Comparison of ENCODE assay signal across 8 cellular contexts in genomic region chr14:103624860-103625259, GRCh38. TPM values are rescaled to one million over a fixed set of nuclear protein-coding genes. Genes with fewer than 3 reads are reported as not detected.
A peak's percentile ranks its signal among the peaks of the same experiment; 100 is the strongest.
DNase-seq lines count a peak whose midpoint lies in the region; ATAC-seq and TF ChIP-seq lines count a peak whose summit lies in the region.

No MANE protein-coding gene starts in this region.

- no peaks in the 10 kb centered on the region for H3K9me2 ChIP-seq in OCI-LY7 (ENCODE audit: insufficient read depth, low read length)

- TF ChIP-seq CTCF in OCI-LY7 (conservative IDR thresholded peaks at IDR 0.05; ENCODE audit: low read length) (no peak), body of pancreas (IDR thresholded peaks at IDR 0.05) (no peak), lower lobe of right lung (IDR thresholded peaks at IDR 0.05) (no peak), A673 (conservative IDR thresholded peaks at IDR 0.05; ENCODE audit: low read depth, low read length) (no peak)

- no peak for TF ChIP-seq POLR2A in body of pancreas (IDR thresholded peaks at IDR 0.05)

- ATAC-seq in body of pancreas (no peak), lower lobe of right lung (peak; percentile 47 to 61)

- DNase-seq in DMS53 treated with DMSO at 0.1 percent for 48 hours (lab: John Stamatoyannopoulos, UW; ENCODE audit: unreplicated experiment) (peak; percentile 40), OCI-LY7 (ENCODE audit: low spot score) (peak; percentile 22), body of pancreas (peak in 3 of 4 donors; percentile 25 to 48 (median 35)), lower lobe of right lung (peak; percentile 81), HEK293T (ENCODE audit: extremely low spot score) (no peak), DMS 273 treated with DMSO at 0.1 percent for 48 hours (lab: John Stamatoyannopoulos, UW) (no peak), A673 (ENCODE audit: low spot score) (no peak)

- no peaks in the 10 kb centered on the region for H3K36me3 ChIP-seq in OCI-LY7 (ENCODE audit: insufficient read depth, low read length)
- H3K36me3 ChIP-seq in body of pancreas (replicated peaks in 1 of 2; ENCODE audit: insufficient read depth in 1 of 2, low read depth in 2 of 2): no peaks in the 10 kb centered on the region
- H3K36me3 ChIP-seq in lower lobe of right lung: no peaks in the 10 kb centered on the region
- no peaks in the 10 kb centered on the region for H3K36me3 ChIP-seq in urinary bladder (ENCODE audit: insufficient read depth)
- no peaks in the 10 kb centered on the region for H3K36me3 ChIP-seq in A673 (ENCODE audit: insufficient read depth, low read length, poor library complexity, severe bottlenecking)

- H2AFZ ChIP-seq in OCI-LY7 (ENCODE audit: low read length): peak overlapping the region; percentile 93; the same call in 1 of the 2 replicates

- CTCF ChIA-PET in OCI-LY7 (lab: Charles Lee; ENCODE audit: unreplicated experiment) (no interaction called here), HEK293T (lab: Yijun Ruan, JAX) (no interaction called here), A673 (lab: Charles Lee) (no interaction called here)

- H4K20me1 ChIP-seq in OCI-LY7 (ENCODE audit: insufficient read depth, low read length): no peaks in the 10 kb centered on the region

- H3K9me3 ChIP-seq in OCI-LY7 (ENCODE audit: low read length) (no peaks in the 10 kb centered on the region), body of pancreas (no peaks in the 10 kb centered on the region), lower lobe of right lung (no peaks in the 10 kb centered on the region), A673 (ENCODE audit: low read depth, low read length, poor library complexity, severe bottlenecking) (no peaks in the 10 kb centered on the region)

- H3K27me3 ChIP-seq in body of pancreas (no peaks in the 10 kb centered on the region), lower lobe of right lung (ENCODE audit: low read depth) (no peaks in the 10 kb centered on the region), A673 (replicated peaks; ENCODE audit: insufficient read depth, low read depth, low read length, poor library complexity) (no peaks in the 10 kb centered on the region)

- peak overlapping the region; percentile 83 for H3K4me2 ChIP-seq in OCI-LY7 (ENCODE audit: low read length)

- BruUV-seq in OCI-LY7 (replicated peaks; lab: Mats Ljungman, UMichigan): no TSS peak
- BruUV-seq in A673 (replicated peaks; lab: Mats Ljungman, UMichigan): no TSS peak

- H3K4me1 ChIP-seq in OCI-LY7 (ENCODE audit: insufficient read depth, low read length, poor library complexity, severe bottlenecking) (peaks cover 61% of the 10 kb centered on the region), body of pancreas (peaks cover 10% of the 10 kb centered on the region), lower lobe of right lung (peaks cover 43% of the 10 kb centered on the region), urinary bladder (ENCODE audit: insufficient read depth) (no peaks in the 10 kb centered on the region), A673 (ENCODE audit: insufficient read depth, low read length, poor library complexity, severe bottlenecking) (peaks cover 15% of the 10 kb centered on the region)

- POLR2A ChIA-PET in OCI-LY7 (lab: Charles Lee): interaction anchor here (0.7 kb wide), 1 partner anchor 22 kb away, joined by 3 read pairs; no protein-coding TSS in a partner anchor
- POLR2A ChIA-PET in HEK293T (lab: Yijun Ruan, JAX): no interaction called here
- POLR2A ChIA-PET in A673 (lab: Charles Lee; ENCODE audit: low non-redundant PET): interaction anchor here (0.7 kb wide), 1 partner anchor 203 kb away, joined by 5 read pairs; no protein-coding TSS in a partner anchor

- WGBS in body of pancreas, 2 donors: 44 to 50% methylated on average over 9 to 10 of the region's 10 CpGs
- 23% methylated on average over 10 of the region's 10 CpGs for WGBS in urinary bladder

- H3K27ac ChIP-seq in OCI-LY7 (ENCODE audit: low read depth, low read length, poor library complexity, severe bottlenecking) (peak overlapping the region; percentile 82), body of pancreas (no peak overlapping the region), lower lobe of right lung (peak overlapping the region; percentile 79), urinary bladder (ENCODE audit: low read depth) (peak overlapping the region; percentile 53), A673 (ENCODE audit: low read depth, low read length, poor library complexity, severe bottlenecking) (no peak overlapping the region)

- H3K4me3 ChIP-seq in OCI-LY7 (ENCODE audit: low read depth, low read length, poor library complexity, severe bottlenecking) (peak overlapping the region; percentile 52), body of pancreas (no peak overlapping the region), lower lobe of right lung (peak overlapping the region; percentile 21), urinary bladder (ENCODE audit: low read depth, low read length) (no peak overlapping the region), A673 (ENCODE audit: low read depth, low read length, poor library complexity, severe bottlenecking) (no peak overlapping the region)

- H3K79me2 ChIP-seq in OCI-LY7 (ENCODE audit: insufficient read depth, low read depth, low read length): peaks cover 8% of the 10 kb centered on the region

- intact Hi-C loops in OCI-LY7 (cut with micrococcal nuclease; ENCODE audit: unreplicated experiment): loop anchor here (2.0 to 5.0 kb wide), 3 partner anchors 30 to 1488 kb away; partner anchors contain the start of genes BAG5, COA8 and WDR20
- intact Hi-C loops in body of pancreas (cut with DNase I): no loop called here
- intact Hi-C loops in lower lobe of right lung (cut with DNase I): no loop called here
- intact Hi-C loops in A673 (cut with micrococcal nuclease; ENCODE audit: unreplicated experiment): no loop called here

TF ChIP-seq in HEK293T, 16 proteins besides CTCF, POLR2A, EP300 and RAD21:
- TF ChIP-seq NFRKB (IDR thresholded peaks at IDR 0.05): no peak
- TF ChIP-seq BHLHE40 (IDR thresholded peaks at IDR 0.05; ENCODE audit: borderline replicate concordance): no peak
- TF ChIP-seq FOXA1 (IDR thresholded peaks at IDR 0.05): no peak
- TF ChIP-seq FOXM1 (IDR thresholded peaks at IDR 0.05; ENCODE audit: borderline replicate concordance): no peak
- TF ChIP-seq SUZ12 (IDR thresholded peaks at IDR 0.05): no peak
- no peak for TF ChIP-seq L3MBTL2 (conservative IDR thresholded peaks at IDR 0.05)
- no peak for TF ChIP-seq PKNOX1 (IDR thresholded peaks at IDR 0.05)

RNA-seq across cellular contexts. Expression of gene KLC1, which starts 4.2 kb away (rescaled TPM):
- total RNA-seq in OCI-LY7 (2014; rRNA removed; shearing (Covaris generic)): 157 and 204 TPM in 2 replicates
- total RNA-seq in OCI-LY7 (2022): 142 and 147 TPM in 2 replicates
- 100 to 1,000 TPM; 199 to 292 TPM for total RNA-seq in body of pancreas
- total RNA-seq in lower lobe of right lung: 171 TPM
- 162 TPM for total RNA-seq in urinary bladder
- polyA plus RNA-seq in urinary bladder: 188 TPM
- total RNA-seq in A673 (2021): 163 and 171 TPM in 2 replicates

Comparison
In these comparisons a context has a peak if more than half of its experiments do, and no peak if none do; other contexts are left out.
1. DNase-seq: peak in DMS53 treated with DMSO at 0.1 percent for 48 hours (single experiment), OCI-LY7 (single experiment), body of pancreas (3 of 4) and lower lobe of right lung (single experiment); none in HEK293T (single experiment), DMS 273 treated with DMSO at 0.1 percent for 48 hours (single experiment) and A673 (single experiment).
2. H3K27ac ChIP-seq: peak in OCI-LY7 (single experiment), lower lobe of right lung (single experiment) and urinary bladder (single experiment); none in body of pancreas (0 of 4) and A673 (single experiment).
3. H3K4me3 ChIP-seq: peak in OCI-LY7 (single experiment) and lower lobe of right lung (single experiment); none in body of pancreas (0 of 2), urinary bladder (single experiment) and A673 (single experiment).